In genomic region chr7:6589151-6589828, GRCh38 we compare ENCODE assay signal across 8 cellular contexts. TPM values are rescaled to one million over a fixed set of nuclear protein-coding genes. Genes with fewer than 3 reads are reported as not detected.
DNase-seq lines count a peak whose midpoint lies in the region; ATAC-seq and TF ChIP-seq lines count a peak whose summit lies in the region.

No MANE protein-coding gene starts in this region.

- H3K4me3 ChIP-seq in rectal smooth muscle tissue (ENCODE audit: low read length), result peak overlapping the region; percentile 59

- no peak for ATAC-seq in HG02623 (IDR thresholded peaks at IDR 0.05; ENCODE audit: unreplicated experiment)

- DNase-seq in RWPE1 (ENCODE audit: low spot score), result no peak
- no peak for DNase-seq in epithelial cell of prostate (ENCODE audit: low read depth, low spot score)
- no peak for DNase-seq in NCI-H1048 (lab: John Stamatoyannopoulos, UW)
- no peak for DNase-seq in mucosa of gallbladder (ENCODE audit: low spot score)
- DNase-seq in NCI-H526 treated with DMSO at 0.1 percent for 48 hours (lab: John Stamatoyannopoulos, UW), result no peak

- H3K27me3 ChIP-seq in rectal smooth muscle tissue (ENCODE audit: control insufficient read depth, insufficient read depth, low read length), result no peaks in the 10 kb centered on the region

- peak overlapping the region; percentile 24 for H3K9ac ChIP-seq in ES-I3 (ENCODE audit: low read depth, low read length)
- no peak overlapping the region for H3K9ac ChIP-seq in rectal smooth muscle tissue (ENCODE audit: low read length)

- POLR2A ChIA-PET in RWPE1 (lab: Yijun Ruan, JAX; ENCODE audit: low non-redundant PET), result interaction anchor here (0.9 kb wide), 1 partner anchor 43 kb away, joined by 3 read pairs; no protein-coding TSS in a partner anchor

- TF ChIP-seq CTCF in RWPE1 (conservative IDR thresholded peaks at IDR 0.05; ENCODE audit: low read depth), result no peak

- H3K36me3 ChIP-seq in ES-I3 (ENCODE audit: insufficient read depth, low read length) (peaks cover 7% of the 10 kb centered on the region), rectal smooth muscle tissue (ENCODE audit: control insufficient read depth, insufficient read depth, low read length) (peaks cover 16% of the 10 kb centered on the region)

- H3K4me1 ChIP-seq in ES-I3 (ENCODE audit: insufficient read depth, low read length) (no peaks in the 10 kb centered on the region), rectal smooth muscle tissue (ENCODE audit: control insufficient read depth, insufficient read depth, low read length) (peaks cover 7% of the 10 kb centered on the region)

- H3K27ac ChIP-seq in RWPE1 (peak overlapping the region; percentile 84), epithelial cell of prostate (peak overlapping the region; percentile 70), rectal smooth muscle tissue (ENCODE audit: low read depth, low read length) (peak overlapping the region; percentile 32)

- no peaks in the 10 kb centered on the region for H3K9me3 ChIP-seq in ES-I3 (ENCODE audit: control insufficient read depth, insufficient read depth, low read length)

- CTCF ChIA-PET in RWPE1 (lab: Yijun Ruan, JAX), result interaction anchor here (1.7 kb wide), 2 partner anchors 9 to 12 kb away, joined by 8 to 12 read pairs; partner anchors contain the start of gene ZDHHC4

RNA-seq across cellular contexts. Expression of gene INTS15, which starts 0.5 kb away (rescaled TPM):
- total RNA-seq in mucosa of gallbladder, result 32.1 TPM

RNA-seq across cellular contexts. Expression of gene ZDHHC4, which starts 12.0 kb away (rescaled TPM):
- total RNA-seq in mucosa of gallbladder, result 64.9 TPM

RNA-seq across cellular contexts. Expression of gene ZNF853, which starts 26.1 kb away (rescaled TPM):
- total RNA-seq in mucosa of gallbladder, result 11.2 TPM

RNA-seq across cellular contexts. Expression of gene GRID2IP, which starts 38.0 kb away (rescaled TPM):
- total RNA-seq in mucosa of gallbladder, result 0.86 TPM

RNA-seq across cellular contexts. Expression of gene ZNF316, which starts 47.8 kb away (rescaled TPM):
- 37.3 TPM for total RNA-seq in mucosa of gallbladder

Comparison
In these comparisons a context has a peak if more than half of its experiments do, and no peak if none do; other contexts are left out.
1. H3K27ac ChIP-seq: peak in every context shown above with its lines; median percentile 84 in RWPE1; 70 in epithelial cell of prostate; 32 in rectal smooth muscle tissue.